Comparison of ENCODE assay signal across 29 cellular contexts in genomic region chr7:106094780-106095179, GRCh38. TPM values are rescaled to one million over a fixed set of nuclear protein-coding genes. Genes with fewer than 3 reads are reported as not detected.
A peak's percentile ranks its signal among the peaks of the same experiment; 100 is the strongest.
DNase-seq lines count a peak whose midpoint lies in the region; ATAC-seq, FAIRE-seq and TF ChIP-seq lines count a peak whose summit lies in the region.
"Had no signal": no experiment of that assay in that cellular context is flagged by ENCODE, and none has a peak within 500 bp of the region (broad histone marks: within the 10 kb centered on the region; RNA-seq: fewer than 3 reads in every experiment).

No MANE protein-coding gene starts in this region.

- no peak overlapping the region for H3K4me3 Mint-ChIP-seq in GM23338
- H3K4me3 Mint-ChIP-seq: activated CD4-positive, alpha-beta T cell treated with anti-CD3 and anti-CD28 coated beads, Interleukin-2, amount 10 ng/mL, durations not matched to agents 7 days and 5 days; activated T-helper 17 cell treated with anti-CD3 and anti-CD28 coated beads, Interleukin-2, amount 50 U/mL, for 72 hours; CD8-positive, alpha-beta memory T cell; H9; mesothelial cell of epicardium; nephron; stimulated activated naive CD8-positive, alpha-beta T cell treated with anti-CD3 and anti-CD28 coated beads, Interleukin-15, Interleukin-2, amounts not matched to agents 100 ng/mL and 50 ng/mL, for 24 hours had no signal

- no TSS peak for BruUV-seq in PC-9 (replicated peaks; lab: Mats Ljungman, UMichigan)

- no peak for FAIRE-seq in GM19239 (lab: Jason Lieb, UNC)

- H3K4me2 ChIP-seq in DOHH2 (ENCODE audit: low read length) (peak overlapping the region; percentile 48), GM23338 (no peak overlapping the region), PC-9 (no peak overlapping the region)

- TF ChIP-seq CTCF in DOHH2 (IDR thresholded peaks at IDR 0.05; ENCODE audit: low read depth, low read length, poor library complexity, severe bottlenecking) (peak; percentile 40), GM23338 (conservative IDR thresholded peaks at IDR 0.05; ENCODE audit: low read depth in 2 of 2) (peak in 1 of 2 experiments; percentile 27; a peak in 2 of 4 replicates), PC-9 (conservative IDR thresholded peaks at IDR 0.05) (peak; percentile 22; the same call in 1 of the 2 replicates), epithelial cell of proximal tubule (conservative IDR thresholded peaks at IDR 0.05; ENCODE audit: low read depth, low read length) (peak; percentile 11)

- H3K4me1 Mint-ChIP-seq in GM23338 = peaks cover 10% of the 10 kb centered on the region
- H3K4me1 Mint-ChIP-seq: mesothelial cell of epicardium, nephron had no signal

- CTCF ChIA-PET in PC-9 (lab: Charles Lee) = interaction anchor here (0.9 kb wide), 1 partner anchor 22 kb away, joined by 3 read pairs; no protein-coding TSS in a partner anchor

- H3K36me3 Mint-ChIP-seq in GM23338 (ENCODE audit: low read depth) = peaks cover 19% of the 10 kb centered on the region; the same call in 2 of the 3 replicates

- DNase-seq in GM23338 (ENCODE audit: low spot score) (no peak), PC-9 (no peak), epithelial cell of proximal tubule (ENCODE audit: low read depth) (no peak), NCI-H446 (lab: John Stamatoyannopoulos, UW) (no peak), GM19239 (ENCODE audit: insufficient read length, low spot score) (no peak)
- no peak for DNase-seq in activated CD4-positive, alpha-beta T cell treated with anti-CD3 and anti-CD28 coated beads for 48 hours
- DNase-seq: activated CD4-positive, alpha-beta T cell treated with anti-CD3 and anti-CD28 coated beads, Interleukin-2, amount 10 ng/mL, durations not matched to agents 7 days and 5 days; aorta; CD8-positive, alpha-beta memory T cell; central memory CD4-positive, alpha-beta T cell; dermis blood vessel endothelial cell; DMS79; H9; Kasumi-1; left ventricle myocardium inferior; NCI-H1092 treated with DMSO at 0.1 percent for 48 hours; NCI-H2081 treated with DMSO at 0.1 percent for 48 hours; ovary; SHP77 treated with DMSO at 0.1 percent for 48 hours; stimulated activated CD4-positive, alpha-beta T cell treated with anti-CD3 and anti-CD28 coated beads, Interleukin-4, amount 100 ng/mL, for 4 hours; T-helper 1 cell; transverse colon had no signal

- H3K4me1 ChIP-seq in DOHH2 (ENCODE audit: control insufficient read depth, low read length) (peaks cover 100% of the 10 kb centered on the region), GM23338 (ENCODE audit: insufficient read depth) (0 out of 2 replicates have a peak, but pooled peaks cover 3% of the 10 kb centered on the region), PC-9 (replicated peaks; ENCODE audit: insufficient read depth) (no peaks in the 10 kb centered on the region)

- intact Hi-C loops in PC-9 (cut with micrococcal nuclease; ENCODE audit: unreplicated experiment) = loop anchor here (1.0 kb wide), 1 partner anchor 36 kb away; no protein-coding TSS in a partner anchor

- peak; percentile 60; the same call in 2 of the 3 replicates for ATAC-seq in GM23338
- ATAC-seq in HG03378 (IDR thresholded peaks at IDR 0.05; ENCODE audit: unreplicated experiment) = no peak
- ATAC-seq: activated naive CD4-positive, alpha-beta T cell treated with anti-CD3 and anti-CD28 coated beads, Interleukin-2, amount 50 U/mL, for 72 hours; activated T-helper 17 cell treated with anti-CD3 and anti-CD28 coated beads, Interleukin-2, amount 50 U/mL, for 72 hours had no signal

- no peaks in the 10 kb centered on the region for H3K9me2 ChIP-seq in DOHH2 (replicated peaks; ENCODE audit: control insufficient read depth, low read length)
- H3K9me2 ChIP-seq in GM23338 (ENCODE audit: insufficient read depth) = no peaks in the 10 kb centered on the region
- no peaks in the 10 kb centered on the region for H3K9me2 ChIP-seq in PC-9 (ENCODE audit: insufficient read depth)

- H3K79me2 ChIP-seq in DOHH2 (ENCODE audit: control insufficient read depth, low read length) (peaks cover 91% of the 10 kb centered on the region), GM23338 (replicated peaks; ENCODE audit: insufficient read depth) (peaks cover 11% of the 10 kb centered on the region), PC-9 (ENCODE audit: low read depth) (peaks cover 8% of the 10 kb centered on the region)

- H3K27me3 ChIP-seq in DOHH2 (ENCODE audit: control insufficient read depth, low read length) (no peaks in the 10 kb centered on the region), GM23338 (ENCODE audit: insufficient read depth) (no peaks in the 10 kb centered on the region), PC-9 (ENCODE audit: insufficient read depth, low read depth) (no peaks in the 10 kb centered on the region)
- H3K27me3 ChIP-seq: ovary, transverse colon had no signal

- no peaks in the 10 kb centered on the region for H3K27me3 Mint-ChIP-seq in GM23338 (ENCODE audit: insufficient read depth, low read depth, poor library complexity)
- H3K27me3 Mint-ChIP-seq: activated CD4-positive, alpha-beta T cell treated with anti-CD3 and anti-CD28 coated beads, Interleukin-2, amount 10 ng/mL, durations not matched to agents 7 days and 5 days; activated T-helper 17 cell treated with anti-CD3 and anti-CD28 coated beads, Interleukin-2, amount 50 U/mL, for 72 hours; CD8-positive, alpha-beta memory T cell; stimulated activated naive CD8-positive, alpha-beta T cell treated with anti-CD3 and anti-CD28 coated beads, Interleukin-15, Interleukin-2, amounts not matched to agents 100 ng/mL and 50 ng/mL, for 24 hours had no signal

- peaks cover 79% of the 10 kb centered on the region for H3F3A ChIP-seq in DOHH2 (ENCODE audit: control insufficient read depth, insufficient read depth)
- no peaks in the 10 kb centered on the region for H3F3A ChIP-seq in GM23338 (replicated peaks; ENCODE audit: low read depth)
- H3F3A ChIP-seq in PC-9 (ENCODE audit: insufficient read depth, low read depth) = no peaks in the 10 kb centered on the region

- H3K9me3 Mint-ChIP-seq in GM23338 = no peaks in the 10 kb centered on the region
- H3K9me3 Mint-ChIP-seq: activated CD4-positive, alpha-beta T cell treated with anti-CD3 and anti-CD28 coated beads, Interleukin-2, amount 10 ng/mL, durations not matched to agents 7 days and 5 days; activated naive CD4-positive, alpha-beta T cell treated with anti-CD3 and anti-CD28 coated beads, Interleukin-2, amount 50 U/mL, for 72 hours; activated T-helper 17 cell treated with anti-CD3 and anti-CD28 coated beads, Interleukin-2, amount 50 U/mL, for 72 hours; CD8-positive, alpha-beta memory T cell; H9; mesothelial cell of epicardium; nephron; stimulated activated naive CD8-positive, alpha-beta T cell treated with anti-CD3 and anti-CD28 coated beads, Interleukin-15, Interleukin-2, amounts not matched to agents 100 ng/mL and 50 ng/mL, for 24 hours had no signal

- H3K27ac ChIP-seq in DOHH2 (ENCODE audit: low read depth, low read length) = peak overlapping the region; percentile 90
- H3K27ac ChIP-seq in GM23338 (ENCODE audit: low read depth) = no peak overlapping the region
- H3K27ac ChIP-seq in PC-9 = no peak overlapping the region
- H3K27ac ChIP-seq: left ventricle myocardium inferior, ovary, transverse colon had no signal

- no peak overlapping the region for H2AFZ ChIP-seq in GM23338
- no peak overlapping the region for H2AFZ ChIP-seq in PC-9

- POLR2A ChIA-PET in PC-9 (lab: Charles Lee; ENCODE audit: unreplicated experiment) = interaction anchor here (0.7 kb wide), 1 partner anchor 1513 kb away, joined by 12 read pairs; no protein-coding TSS in a partner anchor

- H3K9me3 ChIP-seq in DOHH2 (ENCODE audit: control insufficient read depth, insufficient read depth, low read length) (no peaks in the 10 kb centered on the region), PC-9 (ENCODE audit: insufficient read depth, low read depth) (no peaks in the 10 kb centered on the region)
- H3K9me3 ChIP-seq: left ventricle myocardium inferior, ovary, transverse colon had no signal

- peaks cover 99% of the 10 kb centered on the region for H3K36me3 ChIP-seq in DOHH2 (ENCODE audit: control insufficient read depth, low read length)
- peaks cover 14% of the 10 kb centered on the region; the same call in 1 of the 2 replicates for H3K36me3 ChIP-seq in GM23338 (ENCODE audit: insufficient read depth)
- H3K36me3 ChIP-seq in PC-9 (ENCODE audit: low read depth) = peaks cover 9% of the 10 kb centered on the region; the same call in 1 of the 2 replicates
- H3K36me3 ChIP-seq: ovary had no signal

- H4K20me1 ChIP-seq in DOHH2 (ENCODE audit: control insufficient read depth, insufficient read depth, low read depth, low read length) (0 out of 2 replicates have a peak, but pooled peaks cover 6% of the 10 kb centered on the region), GM23338 (replicated peaks; ENCODE audit: insufficient read depth) (no peaks in the 10 kb centered on the region; the same call in 1 of the 2 replicates), PC-9 (ENCODE audit: insufficient read depth) (no peaks in the 10 kb centered on the region)

- H3K4me3 ChIP-seq in DOHH2 (ENCODE audit: low read length) (peak overlapping the region; percentile 19), GM23338 (no peak overlapping the region), PC-9 (no peak overlapping the region), epithelial cell of proximal tubule (ENCODE audit: low read depth, low read length) (no peak overlapping the region)
- H3K4me3 ChIP-seq: left ventricle myocardium inferior, ovary, transverse colon had no signal

- no peak overlapping the region for H3K27ac Mint-ChIP-seq in GM23338
- H3K27ac Mint-ChIP-seq: activated CD4-positive, alpha-beta T cell treated with anti-CD3 and anti-CD28 coated beads, Interleukin-2, amount 10 ng/mL, durations not matched to agents 7 days and 5 days; activated naive CD4-positive, alpha-beta T cell treated with anti-CD3 and anti-CD28 coated beads, Interleukin-2, amount 50 U/mL, for 72 hours; activated T-helper 17 cell treated with anti-CD3 and anti-CD28 coated beads, Interleukin-2, amount 50 U/mL, for 72 hours; H9; mesothelial cell of epicardium; nephron; stimulated activated naive CD8-positive, alpha-beta T cell treated with anti-CD3 and anti-CD28 coated beads, Interleukin-15, Interleukin-2, amounts not matched to agents 100 ng/mL and 50 ng/mL, for 24 hours had no signal

TF ChIP-seq in GM23338, 12 proteins besides CTCF, POLR2A, EP300 and RAD21 (continues in another document):
- TF ChIP-seq ZNF114 (CRISPR knock-in tag; IDR thresholded peaks at IDR 0.05) = no peak

RNA-seq across cellular contexts. Expression of gene SYPL1, which starts 17.3 kb away (rescaled TPM):
- total RNA-seq in GM23338 (2014; rRNA removed; shearing (Covaris generic)) = 52.7 and 78.1 TPM in 2 replicates
- 39.0 and 39.3 TPM in 2 replicates for polyA plus RNA-seq in GM23338 (2016; fragmentation: Nextera tagmentation; extraction: Ambion mirVana)
- total RNA-seq in PC-9 (2021) (83.9 and 102 TPM in 2 replicates), epithelial cell of proximal tubule (62.2 and 64.5 TPM in 2 replicates)
